ENCODE assay signal across 1 cellular context in genomic region chr9:129814432-129815223, GRCh38.
TF ChIP-seq lines count a peak whose summit lies in the region.

No MANE protein-coding gene starts in this region.

TF ChIP-seq in endothelial cell of umbilical vein, 7 proteins besides CTCF, POLR2A, EP300 and RAD21:
- TF ChIP-seq MAX (IDR thresholded peaks at IDR 0.05; ENCODE audit: insufficient read depth, insufficient read length): no peak
- TF ChIP-seq FOS (IDR thresholded peaks at IDR 0.05; ENCODE audit: borderline replicate concordance, insufficient read depth, low read length): no peak
- no peak for TF ChIP-seq POLR2AphosphoS5 (IDR thresholded peaks at IDR 0.05; ENCODE audit: insufficient read depth, low read depth, low read length)
- no peak for TF ChIP-seq EZH2 (IDR thresholded peaks at IDR 0.05; ENCODE audit: borderline replicate concordance, low read depth, low read length, severe bottlenecking)
- no peak for TF ChIP-seq JUN (IDR thresholded peaks at IDR 0.05; ENCODE audit: borderline replicate concordance, insufficient read depth, insufficient read length, low read depth)
- no peak for TF ChIP-seq MYC (IDR thresholded peaks at IDR 0.05; ENCODE audit: low read depth, low read length)
- TF ChIP-seq GATA2 (IDR thresholded peaks at IDR 0.05; ENCODE audit: insufficient read depth, insufficient read length, low read depth, low read length): no peak
